ENCODE assay signal across 11 cellular contexts in genomic region chr10:123945506-123945905, GRCh38. TPM values are rescaled to one million over a fixed set of nuclear protein-coding genes. Genes with fewer than 3 reads are reported as not detected.
DNase-seq lines count a peak whose midpoint lies in the region; ATAC-seq and TF ChIP-seq lines count a peak whose summit lies in the region.
"Had no signal": no experiment of that assay in that cellular context is flagged by ENCODE, and none has a peak within 500 bp of the region (broad histone marks: within the 10 kb centered on the region; RNA-seq: fewer than 3 reads in every experiment).

No MANE protein-coding gene starts in this region.

- intact Hi-C loops in mucosa of descending colon (cut with DNase I, micrococcal nuclease): no loop called here

- TF ChIP-seq EP300 in Ishikawa (IDR thresholded peaks at IDR 0.05; ENCODE audit: borderline replicate concordance): no peak

- H3K4me1 ChIP-seq in mucosa of descending colon (ENCODE audit: low read depth): no peaks in the 10 kb centered on the region

- no peak for TF ChIP-seq CTCF in mucosa of descending colon (IDR thresholded peaks at IDR 0.05)

- H3K9me3 ChIP-seq in mucosa of descending colon: no peaks in the 10 kb centered on the region

- TF ChIP-seq RAD21 in Ishikawa (IDR thresholded peaks at IDR 0.05; ENCODE audit: low read depth): no peak

- no peak overlapping the region for H3K4me3 ChIP-seq in mucosa of descending colon
- H3K4me3 ChIP-seq: lung had no signal

- H3K36me3 Mint-ChIP-seq in effector memory CD8-positive, alpha-beta T cell (ENCODE audit: insufficient read depth): no peaks in the 10 kb centered on the region

- no peaks in the 10 kb centered on the region for H3K4me1 Mint-ChIP-seq in effector memory CD8-positive, alpha-beta T cell (ENCODE audit: low read depth in 2 of 2)

- H3K27me3 Mint-ChIP-seq in effector memory CD8-positive, alpha-beta T cell: peaks cover 7 to 17% of the 10 kb centered on the region in 2 donors

- H3K36me3 ChIP-seq in mucosa of descending colon (ENCODE audit: low read depth): no peaks in the 10 kb centered on the region

- no peak overlapping the region for H3K4me3 Mint-ChIP-seq in effector memory CD8-positive, alpha-beta T cell

- no peaks in the 10 kb centered on the region for H3K9me3 Mint-ChIP-seq in effector memory CD8-positive, alpha-beta T cell

- no peak overlapping the region for H3K27ac Mint-ChIP-seq in effector memory CD8-positive, alpha-beta T cell

- DNase-seq in DMS79 treated with DMSO at 0.1 percent for 48 hours (lab: John Stamatoyannopoulos, UW) (peak; percentile 24), astrocyte of the hippocampus (ENCODE audit: low read depth, low spot score) (peak; percentile 22), mucosa of descending colon (peak in 1 of 3 donors; percentile 9), NCI-H128 (lab: John Stamatoyannopoulos, UW; ENCODE audit: unreplicated experiment) (no peak)
- no peak for DNase-seq in effector memory CD8-positive, alpha-beta T cell
- no peak for DNase-seq in stimulated activated CD8-positive, alpha-beta memory T cell treated with anti-CD3 and anti-CD28 coated beads, Interleukin-4, amount 100 ng/mL, for 48 hours
- DNase-seq: cortex of kidney had no signal

- ATAC-seq in mucosa of descending colon (peak; percentile 50), HG02642 (IDR thresholded peaks at IDR 0.05; ENCODE audit: poor library complexity, unreplicated experiment) (no peak)
- ATAC-seq in effector memory CD8-positive, alpha-beta T cell (replicated peaks): no peak

TF ChIP-seq in Ishikawa, 13 proteins besides CTCF, POLR2A, EP300 and RAD21:
- TF ChIP-seq CREB1 (IDR thresholded peaks at IDR 0.05; ENCODE audit: low read depth): no peak
- TF ChIP-seq FOXM1 (IDR thresholded peaks at IDR 0.05; ENCODE audit: borderline replicate concordance, low read depth): no peak
- no peak for TF ChIP-seq REST (IDR thresholded peaks at IDR 0.05; ENCODE audit: low read depth)
- peak; percentile 97 for TF ChIP-seq USF1 (IDR thresholded peaks at IDR 0.05)
- TF ChIP-seq MAX (IDR thresholded peaks at IDR 0.05): no peak

RNA-seq across cellular contexts. Expression of gene CPXM2, which starts 53.9 kb away (rescaled TPM):
- total RNA-seq in mucosa of descending colon: 10 to 100 TPM in 1 of 3 donors, 1 to 10 TPM in 2; 3.1 to 56.1 (median 7.7) TPM
- total RNA-seq: activated CD8-positive, alpha-beta memory T cell treated with anti-CD3 and anti-CD28 coated beads for 36 hours had no signal

Comparison
In these comparisons a context has a peak if more than half of its experiments do, and no peak if none do; other contexts are left out.
1. DNase-seq: peak in DMS79 treated with DMSO at 0.1 percent for 48 hours (single experiment) and astrocyte of the hippocampus (single experiment); none in NCI-H128 (single experiment), effector memory CD8-positive, alpha-beta T cell (0 of 3) and stimulated activated CD8-positive, alpha-beta memory T cell treated with anti-CD3 and anti-CD28 coated beads, Interleukin-4, amount 100 ng/mL, for 48 hours (single experiment).